ENCODE assay signal across 24 cellular contexts in genomic region chr12:100207311-100207710, GRCh38. TPM values are rescaled to one million over a fixed set of nuclear protein-coding genes. Genes with fewer than 3 reads are reported as not detected.
"Had no signal": no experiment of that assay in that cellular context is flagged by ENCODE, and none has a peak within 500 bp of the region (broad histone marks: within the 10 kb centered on the region; RNA-seq: fewer than 3 reads in every experiment).

No MANE protein-coding gene starts in this region.

- H3K4me3 ChIP-seq: colonic mucosa, esophagus muscularis mucosa, gastrocnemius medialis, heart right ventricle, left lung, lower lobe of right lung, mucosa of descending colon had no signal

- H3K27me3 ChIP-seq: colonic mucosa, esophagus muscularis mucosa, gastrocnemius medialis, heart right ventricle, left lung had no signal

- FAIRE-seq: endometrium, endothelial cell of umbilical vein, islet of Langerhans, keratinocyte had no signal

- H3K4me1 ChIP-seq: colonic mucosa, left lung had no signal

- ATAC-seq: effector memory CD8-positive, alpha-beta T cell; gastrocnemius medialis; heart right ventricle; left cardiac atrium; left lung; left ventricle myocardium superior; lower lobe of right lung; mucosa of descending colon had no signal

- DNase-seq: colonic mucosa; cortex of kidney; effector CD8-positive, alpha-beta T cell; effector memory CD8-positive, alpha-beta T cell; endodermal cell; foreskin melanocyte; gastrocnemius medialis; glutamatergic neuron; heart right ventricle; hippocampal formation; left cardiac atrium; left lung; left ventricle myocardium superior; lower lobe of right lung; mesenchymal stem cell; mucosa of descending colon; naive B cell had no signal

- H3K27ac ChIP-seq: colonic mucosa, esophagus muscularis mucosa, gastrocnemius medialis, heart right ventricle, left lung, lower lobe of right lung had no signal

- H3K9me3 ChIP-seq: colonic mucosa, esophagus muscularis mucosa, gastrocnemius medialis, heart right ventricle, left lung, lower lobe of right lung, mucosa of descending colon had no signal

RNA-seq across cellular contexts. Expression of gene DEPDC4, which starts 59.6 kb away (rescaled TPM):
- total RNA-seq: gastrocnemius medialis, lower leg skin, myocyte had no signal
